ENCODE assay signal across 10 cellular contexts in the genomic region with DNA sequence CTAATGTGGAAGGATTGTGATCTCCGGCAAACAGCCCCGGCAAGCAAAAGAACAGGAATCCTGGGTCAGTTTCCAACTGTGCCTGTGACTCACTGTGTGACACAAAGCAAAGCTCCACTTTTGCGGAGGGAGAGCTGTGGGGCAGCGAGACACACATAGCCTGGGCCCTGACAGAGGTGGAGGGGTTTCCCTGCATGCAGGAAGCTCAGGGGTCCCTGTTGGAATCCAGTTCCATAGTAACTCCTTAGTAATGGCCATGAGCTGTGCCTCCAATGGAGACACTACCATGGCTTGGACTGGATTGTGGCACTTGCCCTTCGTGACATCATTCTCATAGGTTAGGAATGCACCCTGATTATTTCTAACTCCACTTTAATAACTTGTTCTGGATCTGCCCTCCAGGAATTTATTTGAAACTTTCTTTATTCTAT. TPM values are rescaled to one million over a fixed set of nuclear protein-coding genes. Genes with fewer than 3 reads are reported as not detected.
DNase-seq lines count a peak whose midpoint lies in the region; ATAC-seq and TF ChIP-seq lines count a peak whose summit lies in the region.
"Had no signal": no experiment of that assay in that cellular context is flagged by ENCODE, and none has a peak within 500 bp of the region (broad histone marks: within the 10 kb centered on the region; RNA-seq: fewer than 3 reads in every experiment).

No MANE protein-coding gene starts in this region.

- no TSS peak for BruUV-seq in IMR-90 (replicated peaks; lab: Mats Ljungman, UMichigan)

- CTCF ChIA-PET in IMR-90 (lab: Yijun Ruan, JAX) = interaction anchor here (1.2 kb wide), 1 partner anchor 137 kb away, joined by 5 read pairs; no protein-coding TSS in a partner anchor

- peak overlapping the region; percentile 91 for H2BK5ac ChIP-seq in IMR-90 (ENCODE audit: low read depth, low read length, poor library complexity, severe bottlenecking)

- H3K56ac ChIP-seq in IMR-90 (ENCODE audit: extremely low read depth, insufficient read depth, low read length) = peak overlapping the region; percentile 59; the same call in 1 of the 2 replicates

- H4K91ac ChIP-seq in IMR-90 (ENCODE audit: insufficient read depth, low read depth, low read length) = peak overlapping the region; percentile 67

- intact Hi-C loops in IMR-90 (cut with micrococcal nuclease) (loop anchor here (2.0 kb wide), 1 partner anchor 47 kb away; a partner anchor contains a TSS), right lobe of liver (cut with DNase I) (no loop called here)

- H4K8ac ChIP-seq in IMR-90 (ENCODE audit: low read depth in 2 of 2, low read length in 2 of 2) = peak overlapping the region in 1 of 2 experiments; percentile 86; a peak in 2 of 4 replicates

- H2BK120ac ChIP-seq in IMR-90 (ENCODE audit: low read depth, low read length) = peak overlapping the region; percentile 92

- H3K9me3 ChIP-seq in IMR-90 (ENCODE audit: control insufficient read depth, insufficient read depth, low read length) = no peaks in the 10 kb centered on the region; the same call in 1 of the 2 replicates
- H3K9me3 ChIP-seq in right lobe of liver = no peaks in the 10 kb centered on the region

- peak overlapping the region; percentile 35; the same call in 1 of the 2 replicates for H2AK5ac ChIP-seq in IMR-90 (ENCODE audit: low read depth, low read length)

- H3K27ac ChIP-seq in ACC112 (ENCODE audit: low read depth, low read length) (peak overlapping the region; percentile 62), IMR-90 (ENCODE audit: insufficient read depth, low read length) (peak overlapping the region; percentile 95), cingulate gyrus (ENCODE audit: low read depth, low read length) (peak overlapping the region; percentile 75), right lobe of liver (no peak overlapping the region)

- H2AK9ac ChIP-seq in IMR-90 (replicated peaks; ENCODE audit: low read depth, low read length, poor library complexity) = peak overlapping the region; percentile 91

- peak overlapping the region; percentile 57; the same call in 1 of the 2 replicates for H3K23ac ChIP-seq in IMR-90 (ENCODE audit: low read depth, low read length)

- H4K20me1 ChIP-seq in IMR-90 (ENCODE audit: insufficient read depth, low read length) = no peaks in the 10 kb centered on the region

- POLR2A ChIA-PET in IMR-90 (lab: Charles Lee; ENCODE audit: unreplicated experiment) = no interaction called here

- dilution Hi-C loops in IMR-90 (cut with HindIII; ENCODE audit: low sequenced_read_pairs, unreplicated experiment) = no loop called here

- H3K27me3 ChIP-seq in ACC112 (ENCODE audit: insufficient read depth, low read length) (no peaks in the 10 kb centered on the region), IMR-90 (ENCODE audit: control insufficient read depth, insufficient read depth, low read length) (no peaks in the 10 kb centered on the region), right lobe of liver (no peaks in the 10 kb centered on the region)

- peak overlapping the region in 2 of 3 experiments; percentile 54 to 95 for H3K27ac Mint-ChIP-seq in nephron

- TF ChIP-seq CTCF in IMR-90 (conservative IDR thresholded peaks at IDR 0.05; ENCODE audit: low read depth, low read length) (no peak), nephron (IDR thresholded peaks at IDR 0.05; ENCODE audit: unreplicated experiment in 3 of 3) (no peak), right lobe of liver (IDR thresholded peaks at IDR 0.05) (no peak)

- no peak overlapping the region; the same call in 1 of the 2 replicates for H3K9ac ChIP-seq in IMR-90 (ENCODE audit: low read depth, low read length)

- WGBS in IMR-90 (ENCODE audit: extremely low coverage in 2 of 2, insufficient read length in 1 of 2), 2 experiments = 0% methylated on average over 3 of the region's 5 CpGs; no CpG with 5 or more reads in 1 of the 2 experiments
- 72% methylated on average over 5 of the region's 5 CpGs for WGBS in right lobe of liver (ENCODE audit: insufficient coverage, low coverage, low lambda C conversion rate, missing lambda C conversion rate)

- H2BK15ac ChIP-seq in IMR-90 (ENCODE audit: low read depth, low read length) = peak overlapping the region; percentile 58; the same call in 1 of the 3 replicates

- peaks cover 13% of the 10 kb centered on the region for H3K9me1 ChIP-seq in IMR-90 (ENCODE audit: insufficient read depth, low read length)

- 0 out of 2 replicates have a peak overlapping the region, but pooled peaks have one; percentile 61 for H3K14ac ChIP-seq in IMR-90 (replicated peaks; ENCODE audit: low read depth, low read length)

- peak overlapping the region in 2 of 3 experiments; percentile 6 to 39 for H3K4me3 Mint-ChIP-seq in nephron

- H3K36me3 ChIP-seq in ACC112 (ENCODE audit: insufficient read depth, low read length) = no peaks in the 10 kb centered on the region
- no peaks in the 10 kb centered on the region for H3K36me3 ChIP-seq in IMR-90 (ENCODE audit: control insufficient read depth, insufficient read depth, low read length)
- H3K36me3 ChIP-seq in right lobe of liver = no peaks in the 10 kb centered on the region

- no peaks in the 10 kb centered on the region for H3K36me3 Mint-ChIP-seq in nephron (ENCODE audit: low read depth)

- peak; percentile 68 for ATAC-seq in IMR-90 (ENCODE audit: low read depth)
- no peak for ATAC-seq in HG03095 (IDR thresholded peaks at IDR 0.05; ENCODE audit: unreplicated experiment)
- no peak for ATAC-seq in right lobe of liver

- H3K4me3 ChIP-seq in ACC112 (ENCODE audit: low read depth, low read length) (peak overlapping the region; percentile 40), IMR-90 (ENCODE audit: insufficient read depth, low read depth, low read length) (peak overlapping the region; percentile 34; the same call in 1 of the 2 replicates), right lobe of liver (no peak overlapping the region)

- peak overlapping the region; percentile 16 for H2AFZ ChIP-seq in ACC112 (ENCODE audit: low read length, unreplicated experiment)
- peak overlapping the region; percentile 93 for H2AFZ ChIP-seq in IMR-90 (replicated peaks; ENCODE audit: low read length, poor library complexity)

- peak overlapping the region; percentile 81; the same call in 1 of the 2 replicates for H2BK20ac ChIP-seq in IMR-90 (ENCODE audit: low read depth, low read length)

- peak overlapping the region; percentile 70 for H3K4ac ChIP-seq in IMR-90 (ENCODE audit: low read depth, low read length)

- no peaks in the 10 kb centered on the region for H3K79me2 ChIP-seq in ACC112 (ENCODE audit: control insufficient read depth, insufficient read depth, low read length, unreplicated experiment)

- in situ Hi-C loops in IMR-90 (cut with MboI; ENCODE audit: low sequenced_read_pairs) = no loop called here

- H3K4me1 ChIP-seq in ACC112 (ENCODE audit: control insufficient read depth, insufficient read depth, low read length, unreplicated experiment) = peaks cover 24% of the 10 kb centered on the region
- peaks cover 11% of the 10 kb centered on the region for H3K4me1 ChIP-seq in IMR-90 (ENCODE audit: control insufficient read depth, insufficient read depth, low read length)
- no peaks in the 10 kb centered on the region for H3K4me1 ChIP-seq in right lobe of liver

- peak overlapping the region; percentile 87 for H3K18ac ChIP-seq in IMR-90 (ENCODE audit: low read depth, low read length)

- peak; percentile 41; the same call in 1 of the 2 replicates for TF ChIP-seq POLR2A in IMR-90 (IDR thresholded peaks at IDR 0.05; ENCODE audit: low read depth, low read length)
- TF ChIP-seq POLR2A in right lobe of liver (IDR thresholded peaks at IDR 0.05) = no peak

- peaks cover 12% of the 10 kb centered on the region for H3K27me3 Mint-ChIP-seq in nephron (ENCODE audit: low read depth)

- peaks cover 20% of the 10 kb centered on the region for H3K4me1 Mint-ChIP-seq in nephron

- peak; percentile 76 for DNase-seq in IMR-90
- DNase-seq in SKM-1 treated with dmso at 0.1 percent for 144 hours (lab: John Stamatoyannopoulos, UW; ENCODE audit: unreplicated experiment) = no peak
- DNase-seq in midbrain (lab: John Stamatoyannopoulos, UW) = no peak
- DNase-seq in right lobe of liver = no peak
- DNase-seq: CD4-positive, CD25-positive, alpha-beta regulatory T cell; effector CD8-positive, alpha-beta T cell had no signal

- no peak for TF ChIP-seq RAD21 in IMR-90 (IDR thresholded peaks at IDR 0.05; ENCODE audit: low read length)

- peaks cover 0 to 7% of the 10 kb centered on the region in 2 experiments; a peak in 1 of 4 replicates for H3K79me1 ChIP-seq in IMR-90 (ENCODE audit: low read depth in 1 of 2, low read length in 2 of 2)

- peak overlapping the region; percentile 78 for H4K5ac ChIP-seq in IMR-90 (ENCODE audit: low read depth, low read length)

- peak overlapping the region; percentile 96 for H3K4me2 ChIP-seq in IMR-90 (ENCODE audit: low read depth, low read length)

- H3K9me3 Mint-ChIP-seq in nephron = no peaks in the 10 kb centered on the region

TF ChIP-seq in IMR-90, 13 proteins besides CTCF, POLR2A, EP300 and RAD21:
- TF ChIP-seq FOS (IDR thresholded peaks at IDR 0.05; ENCODE audit: low read depth, low read length) (peak; percentile 31; the same call in 1 of the 2 replicates), MAFK (IDR thresholded peaks at IDR 0.05; ENCODE audit: low read depth, low read length) (peak; percentile 21; the same call in 1 of the 2 replicates), CHD1 (IDR thresholded peaks at IDR 0.05; ENCODE audit: low read depth, low read length) (no peak), RFX5 (IDR thresholded peaks at IDR 0.05; ENCODE audit: low read depth, low read length) (peak; percentile 60; the same call in 1 of the 2 replicates)

RNA-seq across cellular contexts. Expression of a gene that starts 47.0 kb away (rescaled TPM):
- 9.9 and 15.0 TPM in 2 replicates for total RNA-seq in IMR-90 (2012; rRNA removed)
- 12.3 and 17.9 TPM in 2 replicates for polyA plus RNA-seq in IMR-90 (2012; rRNA removed)
- polyA plus RNA-seq in IMR-90 (2012; cell fraction: cytosol; rRNA removed) = 13.7 and 26.0 TPM in 2 replicates
- polyA plus RNA-seq in IMR-90 (2012; cell fraction: nucleus; rRNA removed; ENCODE audit: low replicate concordance) = 98.0 and 356 TPM in 2 replicates
- 10 to 100 TPM in 5 of 6 experiments, 1 to 10 TPM in 1; 3.7 to 77.2 (median 15.1) TPM for total RNA-seq in right lobe of liver

Comparison
In these comparisons a context has a peak if more than half of its experiments do, and no peak if none do; other contexts are left out.
1. H3K27ac ChIP-seq: peak in ACC112 (single experiment), IMR-90 (single experiment) and cingulate gyrus (single experiment); none in right lobe of liver (0 of 3).
2. H3K4me3 ChIP-seq: peak in ACC112 (single experiment) and IMR-90 (single experiment); none in right lobe of liver (0 of 3).